ENCODE assay signal across 19 cellular contexts in the genomic region with DNA sequence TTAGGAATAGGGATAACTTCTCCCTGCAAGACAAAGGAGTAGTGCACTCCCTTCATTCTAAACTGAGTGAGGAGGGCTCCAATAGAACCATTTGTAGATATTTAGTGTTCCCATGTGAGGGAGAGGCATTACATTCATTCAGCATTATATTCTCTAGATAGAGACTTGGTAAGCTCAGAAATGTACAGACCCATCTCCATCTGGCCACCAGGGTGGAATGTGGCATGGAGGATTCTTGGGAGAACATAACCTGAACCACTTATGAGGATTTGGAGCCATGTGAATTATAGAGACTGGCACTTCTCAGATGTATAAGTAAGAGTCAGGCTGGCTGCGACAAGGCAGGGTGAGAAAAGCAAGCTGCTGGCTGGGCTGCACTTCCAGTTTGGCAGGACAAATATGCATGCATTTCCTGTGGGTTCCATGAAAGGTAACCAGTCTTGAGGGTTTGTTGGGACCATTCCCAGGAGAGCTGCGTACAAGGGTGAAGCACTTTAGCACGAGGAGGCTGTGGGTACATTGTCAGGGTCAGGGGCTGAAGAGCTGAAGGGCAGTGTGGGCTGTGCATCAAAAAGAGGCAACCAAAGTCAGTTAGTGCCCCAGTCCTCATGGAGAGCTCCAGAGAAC. TPM values are rescaled to one million over a fixed set of nuclear protein-coding genes. Genes with fewer than 3 reads are reported as not detected.
DNase-seq lines count a peak whose midpoint lies in the region; ATAC-seq and TF ChIP-seq lines count a peak whose summit lies in the region.
"Had no signal": no experiment of that assay in that cellular context is flagged by ENCODE, and none has a peak within 500 bp of the region (broad histone marks: within the 10 kb centered on the region; RNA-seq: fewer than 3 reads in every experiment).

No MANE protein-coding gene starts in this region.

- H3K36me3 Mint-ChIP-seq in CD8-positive, alpha-beta T cell, result peaks cover 78% of the 10 kb centered on the region
- H3K36me3 Mint-ChIP-seq in endothelial cell (ENCODE audit: low read depth, unreplicated experiment), result peaks cover 27% of the 10 kb centered on the region
- peaks cover 4 to 79% (median 11%) of the 10 kb centered on the region in 3 donors for H3K36me3 Mint-ChIP-seq in naive thymus-derived CD8-positive, alpha-beta T cell

- no peak for TF ChIP-seq CTCF in CD8-positive, alpha-beta T cell (IDR thresholded peaks at IDR 0.05)
- TF ChIP-seq CTCF in Panc1 (IDR thresholded peaks at IDR 0.05) (no peak), endothelial cell (IDR thresholded peaks at IDR 0.05; ENCODE audit: unreplicated experiment) (no peak)

- no peak overlapping the region for H3K4me3 ChIP-seq in CD8-positive, alpha-beta T cell (ENCODE audit: low read depth, low read length)
- no peak overlapping the region for H3K4me3 ChIP-seq in Panc1 (ENCODE audit: low read depth in 2 of 2, low read length in 2 of 2)
- H3K4me3 ChIP-seq: esophagus squamous epithelium, right lobe of liver had no signal

- CTCF ChIA-PET in CD8-positive, alpha-beta T cell (lab: Charles Lee), result interaction anchor here (0.7 to 3.6 kb wide), 7 partner anchors 14 to 112 kb away, joined by 3 to 12 read pairs (median 3); partner anchors contain the start of genes MRPL17 and TAF10
- CTCF ChIA-PET in Panc1 (lab: Charles Lee), result no interaction called here

- peak overlapping the region; percentile 41 for H3K27ac Mint-ChIP-seq in CD8-positive, alpha-beta T cell
- H3K27ac Mint-ChIP-seq in endothelial cell (ENCODE audit: unreplicated experiment), result peak overlapping the region; percentile 36
- peak overlapping the region in 7 of 10 donors; percentile 5 to 81 (median 70) for H3K27ac Mint-ChIP-seq in naive thymus-derived CD8-positive, alpha-beta T cell
- H3K27ac Mint-ChIP-seq: T-helper 1 cell treated with Interleukin-12 subunit alpha and Interleukin-12 subunit beta and Interleukin-4 antibody, amounts not matched to agents 30 μg/mL and 1 μg/mL, for 36 hours had no signal

- no TSS peak for BruUV-seq in Panc1 (replicated peaks; lab: Mats Ljungman, UMichigan)

- POLR2A ChIA-PET in CD8-positive, alpha-beta T cell (lab: Charles Lee), result no interaction called here
- POLR2A ChIA-PET in Panc1 (lab: Charles Lee), result interaction anchor here (0.6 kb wide), 1 partner anchor 9 kb away, joined by 6 read pairs; no protein-coding TSS in a partner anchor
- POLR2A ChIA-PET in naive thymus-derived CD8-positive, alpha-beta T cell (lab: Charles Lee), result no interaction called here

- intact Hi-C loops in CD8-positive, alpha-beta T cell (cut with DNase I, micrococcal nuclease), result no loop called here
- intact Hi-C loops in Panc1 (cut with micrococcal nuclease; ENCODE audit: unreplicated experiment), result no loop called here

- H3K9me3 Mint-ChIP-seq in CD8-positive, alpha-beta T cell, result no peaks in the 10 kb centered on the region
- no peaks in the 10 kb centered on the region for H3K9me3 Mint-ChIP-seq in endothelial cell (ENCODE audit: unreplicated experiment)
- H3K9me3 Mint-ChIP-seq in naive thymus-derived CD8-positive, alpha-beta T cell, result no peaks in the 10 kb centered on the region
- H3K9me3 Mint-ChIP-seq: activated CD4-positive, alpha-beta memory T cell treated with anti-CD3 and anti-CD28 coated beads for 36 hours; T-helper 1 cell treated with Interleukin-12 subunit alpha and Interleukin-12 subunit beta and Interleukin-4 antibody, amounts not matched to agents 30 μg/mL and 1 μg/mL, for 36 hours had no signal

- H3K4me3 Mint-ChIP-seq in CD8-positive, alpha-beta T cell, result no peak overlapping the region
- H3K4me3 Mint-ChIP-seq in endothelial cell (ENCODE audit: unreplicated experiment), result no peak overlapping the region
- no peak overlapping the region for H3K4me3 Mint-ChIP-seq in naive thymus-derived CD8-positive, alpha-beta T cell
- H3K4me3 Mint-ChIP-seq: activated CD4-positive, alpha-beta memory T cell treated with anti-CD3 and anti-CD28 coated beads for 36 hours; T-helper 1 cell treated with Interleukin-12 subunit alpha and Interleukin-12 subunit beta and Interleukin-4 antibody, amounts not matched to agents 30 μg/mL and 1 μg/mL, for 36 hours had no signal

- H3K9me3 ChIP-seq in CD8-positive, alpha-beta T cell (ENCODE audit: low read length), result no peaks in the 10 kb centered on the region
- H3K9me3 ChIP-seq in Panc1 (ENCODE audit: control insufficient read depth, insufficient read depth, low read depth, low read length), result no peaks in the 10 kb centered on the region
- H3K9me3 ChIP-seq: esophagus squamous epithelium, right lobe of liver had no signal

- peaks cover 34% of the 10 kb centered on the region for H3K36me3 ChIP-seq in CD8-positive, alpha-beta T cell (ENCODE audit: insufficient read depth, low read length)
- H3K36me3 ChIP-seq in Panc1 (ENCODE audit: control insufficient read depth, insufficient read depth, low read length), result peaks cover 11% of the 10 kb centered on the region

- no peak for DNase-seq in CD8-positive, alpha-beta T cell
- DNase-seq in Panc1 (ENCODE audit: low read depth, low spot score) (no peak), endothelial cell (ENCODE audit: low spot score) (no peak), NCI-H2227 (lab: John Stamatoyannopoulos, UW; ENCODE audit: unreplicated experiment) (no peak), NCI-H1930 (lab: John Stamatoyannopoulos, UW) (no peak), kidney tubule cell (ENCODE audit: low spot score) (no peak)
- no peak for DNase-seq in naive thymus-derived CD8-positive, alpha-beta T cell
- DNase-seq: activated CD4-positive, alpha-beta memory T cell treated with anti-CD3 and anti-CD28 coated beads for 36 hours; AML-193; esophagus squamous epithelium; NCI-H1417; NCI-H2171; NCI-H748 treated with DMSO at 0.1 percent for 48 hours; right lobe of liver; SHP77; stimulated activated naive CD4-positive, alpha-beta T cell treated with Interleukin-2 at 50 U/mL for 16 hours; trophoblast cell had no signal

- H3K27me3 ChIP-seq in CD8-positive, alpha-beta T cell (ENCODE audit: insufficient read depth, low read length), result no peaks in the 10 kb centered on the region
- no peaks in the 10 kb centered on the region for H3K27me3 ChIP-seq in Panc1 (ENCODE audit: control insufficient read depth, insufficient read depth, low read length)
- H3K27me3 ChIP-seq: esophagus squamous epithelium, right lobe of liver had no signal

- no peaks in the 10 kb centered on the region for H3K4me1 ChIP-seq in CD8-positive, alpha-beta T cell (ENCODE audit: insufficient read depth, low read length)
- no peaks in the 10 kb centered on the region for H3K4me1 ChIP-seq in Panc1 (ENCODE audit: control insufficient read depth, insufficient read depth, low read length)

- no peak for ATAC-seq in CD8-positive, alpha-beta T cell
- 0 out of 2 replicates have a peak, but pooled peaks have one; percentile 30 for ATAC-seq in Panc1
- ATAC-seq in naive thymus-derived CD8-positive, alpha-beta T cell, result no peak
- ATAC-seq: right lobe of liver had no signal

- H3K27me3 Mint-ChIP-seq in CD8-positive, alpha-beta T cell (ENCODE audit: low read depth), result no peaks in the 10 kb centered on the region
- H3K27me3 Mint-ChIP-seq in endothelial cell (ENCODE audit: unreplicated experiment), result peaks cover 4% of the 10 kb centered on the region
- H3K27me3 Mint-ChIP-seq in naive thymus-derived CD8-positive, alpha-beta T cell, result no peaks in the 10 kb centered on the region
- H3K27me3 Mint-ChIP-seq: activated CD4-positive, alpha-beta memory T cell treated with anti-CD3 and anti-CD28 coated beads for 36 hours had no signal

- H3K4me1 Mint-ChIP-seq in CD8-positive, alpha-beta T cell (ENCODE audit: low read depth), result peaks cover 39% of the 10 kb centered on the region
- peaks cover 7% of the 10 kb centered on the region for H3K4me1 Mint-ChIP-seq in endothelial cell (ENCODE audit: unreplicated experiment)
- H3K4me1 Mint-ChIP-seq in naive thymus-derived CD8-positive, alpha-beta T cell, result peaks cover 33 to 59% (median 39%) of the 10 kb centered on the region in 4 donors

- in situ Hi-C loops in Panc1 (cut with HindIII; ENCODE audit: low pct_unique_long_range_greater_than_20kb, low sequenced_read_pairs), result no loop called here

- no peak overlapping the region for H3K27ac ChIP-seq in CD8-positive, alpha-beta T cell (ENCODE audit: low read depth, low read length)
- no peak overlapping the region for H3K27ac ChIP-seq in Panc1 (ENCODE audit: low read length)
- H3K27ac ChIP-seq: right lobe of liver, VCaP had no signal

RNA-seq across cellular contexts. Expression of gene RRP8, which starts 9.2 kb away (rescaled TPM):
- total RNA-seq in CD8-positive, alpha-beta T cell, result 10 to 100 TPM; 29.1 to 31.3 TPM
- total RNA-seq in Panc1 (2021; ENCODE audit: unreplicated experiment) (23.1 TPM), endothelial cell (ENCODE audit: unreplicated experiment) (14.6 TPM)
- polyA plus RNA-seq in Panc1 (2012; ENCODE audit: insufficient read length), result 15.3 TPM
- 10 to 100 TPM; 35.3 to 35.7 TPM for total RNA-seq in naive thymus-derived CD8-positive, alpha-beta T cell
- polyA plus RNA-seq in naive thymus-derived CD8-positive, alpha-beta T cell, result 10 to 100 TPM; 17.8 to 25.9 (median 20.9) TPM

RNA-seq across cellular contexts. Expression of gene ILK, which starts 9.3 kb away (rescaled TPM):
- total RNA-seq in CD8-positive, alpha-beta T cell, result 10 to 100 TPM; 26.6 to 31.6 TPM
- 204 TPM for total RNA-seq in Panc1 (2021; ENCODE audit: unreplicated experiment)
- polyA plus RNA-seq in Panc1 (2012; ENCODE audit: insufficient read length), result 463 TPM
- 183 TPM for total RNA-seq in endothelial cell (ENCODE audit: unreplicated experiment)
- total RNA-seq in naive thymus-derived CD8-positive, alpha-beta T cell, result 10 to 100 TPM; 88.5 to 93.5 TPM
- 10 to 100 TPM; 63.7 to 72.5 (median 68.5) TPM for polyA plus RNA-seq in naive thymus-derived CD8-positive, alpha-beta T cell

RNA-seq across cellular contexts. Expression of gene TAF10, which starts 17.8 kb away (rescaled TPM):
- total RNA-seq in CD8-positive, alpha-beta T cell, result 100 to 1,000 TPM; 158 to 161 TPM
- 387 TPM for total RNA-seq in Panc1 (2021; ENCODE audit: unreplicated experiment)
- polyA plus RNA-seq in Panc1 (2012; ENCODE audit: insufficient read length), result 549 TPM
- 62.2 TPM for total RNA-seq in endothelial cell (ENCODE audit: unreplicated experiment)
- 100 to 1,000 TPM; 107 to 116 TPM for total RNA-seq in naive thymus-derived CD8-positive, alpha-beta T cell
- polyA plus RNA-seq in naive thymus-derived CD8-positive, alpha-beta T cell, result 100 to 1,000 TPM; 247 to 332 (median 249) TPM

RNA-seq across cellular contexts. Expression of gene TPP1, which starts 25.0 kb away (rescaled TPM):
- 10 to 100 TPM; 31.1 to 34.8 TPM for total RNA-seq in CD8-positive, alpha-beta T cell
- total RNA-seq in Panc1 (2021; ENCODE audit: unreplicated experiment) (200 TPM), endothelial cell (ENCODE audit: unreplicated experiment) (52.9 TPM)
- 200 TPM for polyA plus RNA-seq in Panc1 (2012; ENCODE audit: insufficient read length)
- total RNA-seq in naive thymus-derived CD8-positive, alpha-beta T cell, result 100 to 1,000 TPM; 130 TPM
- 100 to 1,000 TPM in 1 of 3 donors, 10 to 100 TPM in 2; 84.8 to 107 (median 85.1) TPM for polyA plus RNA-seq in naive thymus-derived CD8-positive, alpha-beta T cell
